17 cellular contexts compared by ENCODE assay signal in genomic region chr1:2574350-2574749, GRCh38. TPM values are rescaled to one million over a fixed set of nuclear protein-coding genes. Genes with fewer than 3 reads are reported as not detected.
A peak's percentile ranks its signal among the peaks of the same experiment; 100 is the strongest.
DNase-seq lines count a peak whose midpoint lies in the region; ATAC-seq and TF ChIP-seq lines count a peak whose summit lies in the region.
"Had no signal": no experiment of that assay in that cellular context is flagged by ENCODE, and none has a peak within 500 bp of the region (broad histone marks: within the 10 kb centered on the region; RNA-seq: fewer than 3 reads in every experiment).

No MANE protein-coding gene starts in this region.

- H4K20me1 ChIP-seq in osteoblast (ENCODE audit: insufficient read depth, low read length), result no peaks in the 10 kb centered on the region
- H4K20me1 ChIP-seq: BLaER1 treated with 17β-estradiol and CSF1 and Interleukin-3, amounts not matched to agents 10 nM and 100 nM had no signal

- H3K36me3 Mint-ChIP-seq in activated T-cell treated with anti-CD3 and anti-CD28 coated beads, Interleukin-2, amount 50 U/mL, for 72 hours (ENCODE audit: insufficient read depth in 2 of 2), result peaks cover 20 to 22% of the 10 kb centered on the region in 2 donors

- no peaks in the 10 kb centered on the region for H3K36me3 ChIP-seq in osteoblast (ENCODE audit: insufficient read depth, low read length)
- H3K36me3 ChIP-seq: BLaER1 treated with 17β-estradiol and CSF1 and Interleukin-3, amounts not matched to agents 10 nM and 100 nM had no signal

- H3K4me3 Mint-ChIP-seq in activated T-cell treated with anti-CD3 and anti-CD28 coated beads, Interleukin-2, amount 50 U/mL, for 72 hours, result no peak overlapping the region

- no peaks in the 10 kb centered on the region for H3K4me1 ChIP-seq in osteoblast (ENCODE audit: insufficient read depth, low read length)

- peaks cover 13 to 21% of the 10 kb centered on the region in 2 donors for H3K9me3 Mint-ChIP-seq in activated T-cell treated with anti-CD3 and anti-CD28 coated beads, Interleukin-2, amount 50 U/mL, for 72 hours

- no peak overlapping the region for H3K4me2 ChIP-seq in osteoblast (ENCODE audit: insufficient read depth, low read length)

- DNase-seq in activated T-cell treated with anti-CD3 and anti-CD28 coated beads, Interleukin-2, amount 50 U/mL, for 72 hours, result no peak
- no peak for DNase-seq in activated T-cell treated with anti-CD3 and anti-CD28 coated beads for 4 hours
- peak; percentile 46 for DNase-seq in UCSD-AML1 (lab: John Stamatoyannopoulos, UW; ENCODE audit: unreplicated experiment)
- DNase-seq in osteoblast (ENCODE audit: insufficient read length, low spot score, missing footprints), result peak; percentile 55
- no peak for DNase-seq in NOMO-1 treated with dmso at 0.1 percent for 144 hours (lab: John Stamatoyannopoulos, UW; ENCODE audit: unreplicated experiment)
- no peak for DNase-seq in erythroblast (lab: John Stamatoyannopoulos, UW)
- DNase-seq: 8988T, DMS153, NCI-H1417, NCI-H1930, NCI-H2171, NCI-H510A, NCI-H82, Right ventricle myocardium superior had no signal

- H2AFZ ChIP-seq in osteoblast (ENCODE audit: low read length), result no peak overlapping the region

- peak overlapping the region; percentile 13 for H3K27ac Mint-ChIP-seq in activated T-cell treated with anti-CD3 and anti-CD28 coated beads, Interleukin-2, amount 50 U/mL, for 72 hours

- no peak for TF ChIP-seq CTCF in osteoblast (IDR thresholded peaks at IDR 0.05; ENCODE audit: extremely low read depth, low read depth, low read length)

- ATAC-seq in activated T-cell treated with anti-CD3 and anti-CD28 coated beads, Interleukin-2, amount 50 U/mL, for 72 hours (replicated peaks in 1 of 2), result no peak
- ATAC-seq: Panc1 had no signal

- no peaks in the 10 kb centered on the region for H3K27me3 Mint-ChIP-seq in activated T-cell treated with anti-CD3 and anti-CD28 coated beads, Interleukin-2, amount 50 U/mL, for 72 hours (ENCODE audit: low read depth)

- no peak overlapping the region for H3K27ac ChIP-seq in osteoblast (ENCODE audit: low read depth, low read length)
- H3K27ac ChIP-seq: HL-60 had no signal

- TF ChIP-seq POLR2A in erythroblast (IDR thresholded peaks at IDR 0.05; ENCODE audit: low read length), result no peak

- peaks cover 3% of the 10 kb centered on the region for H3K27me3 ChIP-seq in osteoblast (ENCODE audit: insufficient read depth, low read length)
- H3K27me3 ChIP-seq: BLaER1 treated with 17β-estradiol and CSF1 and Interleukin-3, amounts not matched to agents 10 nM and 100 nM had no signal

- peaks cover 3% of the 10 kb centered on the region for H3K9me3 ChIP-seq in osteoblast (ENCODE audit: low read depth, low read length)

- H3K4me1 Mint-ChIP-seq in activated T-cell treated with anti-CD3 and anti-CD28 coated beads, Interleukin-2, amount 50 U/mL, for 72 hours (ENCODE audit: low read depth), result peaks cover 33% of the 10 kb centered on the region

- no peak overlapping the region for H3K4me3 ChIP-seq in osteoblast (ENCODE audit: insufficient read depth, low read length)
- H3K4me3 ChIP-seq: BLaER1 treated with 17β-estradiol and CSF1 and Interleukin-3, amounts not matched to agents 10 nM and 100 nM had no signal

- H3K79me2 ChIP-seq in osteoblast (ENCODE audit: insufficient read depth, low read length), result no peaks in the 10 kb centered on the region

RNA-seq across cellular contexts. Expression of gene PRXL2B, which starts 12.2 kb away (rescaled TPM):
- total RNA-seq in activated T-cell treated with anti-CD3 and anti-CD28 coated beads, Interleukin-2, amount 50 U/mL, for 72 hours, result 10 to 100 TPM; 34.8 to 39.2 TPM
- total RNA-seq in osteoblast, result 8.0 and 9.4 TPM in 2 replicates

RNA-seq across cellular contexts. Expression of gene TNFRSF14, which starts 18.2 kb away (rescaled TPM):
- total RNA-seq in activated T-cell treated with anti-CD3 and anti-CD28 coated beads, Interleukin-2, amount 50 U/mL, for 72 hours, result 100 to 1,000 TPM; 141 to 175 TPM
- 29.2 and 36.6 TPM in 2 replicates for total RNA-seq in osteoblast

RNA-seq across cellular contexts. Expression of gene HES5, which starts 44.3 kb away (rescaled TPM):
- total RNA-seq in activated T-cell treated with anti-CD3 and anti-CD28 coated beads, Interleukin-2, amount 50 U/mL, for 72 hours, result under 1 TPM in 1 of 2 donors, not detected in 1; 0.49 TPM
- total RNA-seq in osteoblast, result not detected in 2 replicates

RNA-seq across cellular contexts. Expression of gene PANK4, which starts 48.0 kb away (rescaled TPM):
- 10 to 100 TPM; 44.6 to 49.7 TPM for total RNA-seq in activated T-cell treated with anti-CD3 and anti-CD28 coated beads, Interleukin-2, amount 50 U/mL, for 72 hours
- total RNA-seq in osteoblast, result 15.2 and 18.6 TPM in 2 replicates

RNA-seq across cellular contexts. Expression of gene MMEL1, which starts 58.5 kb away (rescaled TPM):
- total RNA-seq in activated T-cell treated with anti-CD3 and anti-CD28 coated beads, Interleukin-2, amount 50 U/mL, for 72 hours, result 1 to 10 TPM; 1.5 to 1.9 TPM
- total RNA-seq in osteoblast, result under 0.01 TPM in 1 of 2 replicates, not detected in the other

Comparison
In these comparisons a context has a peak if more than half of its experiments do, and no peak if none do; other contexts are left out.
1. DNase-seq: peak in UCSD-AML1 (single experiment) and osteoblast (single experiment); none in activated T-cell treated with anti-CD3 and anti-CD28 coated beads, Interleukin-2, amount 50 U/mL, for 72 hours (0 of 2), activated T-cell treated with anti-CD3 and anti-CD28 coated beads for 4 hours (single experiment), NOMO-1 treated with dmso at 0.1 percent for 144 hours (single experiment) and erythroblast (0 of 2).